In the genomic region with DNA sequence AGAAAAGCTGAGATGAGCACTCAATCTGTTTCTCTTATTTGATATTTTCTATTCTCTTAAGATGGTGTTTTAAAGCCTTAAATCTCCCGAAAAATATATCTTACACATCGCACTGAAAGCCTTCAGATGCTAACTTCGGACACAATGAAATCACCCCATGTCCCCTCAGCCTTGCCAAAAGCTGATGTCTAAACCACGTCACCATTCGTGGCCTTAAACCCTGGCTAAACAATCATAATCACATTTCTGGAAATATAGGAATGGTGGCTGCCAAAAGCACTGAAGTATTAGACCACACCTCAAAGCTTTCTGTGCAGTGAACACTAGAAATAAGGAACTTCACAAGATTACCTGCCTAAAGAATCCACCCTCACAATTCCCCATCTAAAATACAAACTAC, we compare ENCODE assay signal across 28 cellular contexts.
"Had no signal": no experiment of that assay in that cellular context is flagged by ENCODE, and none has a peak within 500 bp of the region (broad histone marks: within the 10 kb centered on the region; RNA-seq: fewer than 3 reads in every experiment).

No MANE protein-coding gene starts in this region.

- H3K4me2 ChIP-seq: SK-N-SH had no signal

- H3K4me1 ChIP-seq: ascending aorta, SJCRH30 had no signal

- H3K4me3 ChIP-seq: ascending aorta, body of pancreas, Peyer's patch, SJCRH30 had no signal

- H3K9me2 ChIP-seq: SK-N-SH had no signal

- ATAC-seq: activated naive CD4-positive, alpha-beta T cell treated with anti-CD3 and anti-CD28 coated beads, Interleukin-2, amount 50 U/mL, for 72 hours; activated naive CD8-positive, alpha-beta T cell treated with anti-CD3 and anti-CD28 coated beads, Interleukin-2, amount 50 U/mL, for 24 hours; activated T-cell treated with anti-CD3 and anti-CD28 coated beads, Interleukin-2, amount 50 U/mL, for 4 hours; body of pancreas; WTC11 had no signal

- DNase-seq: activated CD4-positive, alpha-beta T cell treated with anti-CD3 and anti-CD28 coated beads for 1 hour; activated CD4-positive, alpha-beta T cell treated with anti-CD3 and anti-CD28 coated beads, Interleukin-2, amount 10 ng/mL, durations not matched to agents 24 days and 14 days; activated CD4-positive, alpha-beta T cell treated with anti-CD3 and anti-CD28 coated beads, Interleukin-2, amount 50 U/mL, for 48 hours; activated CD8-positive, alpha-beta memory T cell treated with anti-CD3 and anti-CD28 coated beads for 24 hours; activated effector memory CD4-positive, alpha-beta T cell treated with anti-CD3 and anti-CD28 coated beads, Interleukin-2, amount 50 U/mL, for 16 hours; activated naive CD4-positive, alpha-beta T cell treated with Interleukin-2 at 50 U/mL for 16 hours; activated naive CD8-positive, alpha-beta T cell treated with anti-CD3 and anti-CD28 coated beads, Interleukin-2, amount 50 U/mL, for 24 hours; activated T-cell treated with anti-CD3 and anti-CD28 coated beads, Interleukin-2, amount 50 U/mL, for 4 hours; amniotic stem cell; body of pancreas; KG1; NCI-H1105; NCI-H1436; NCI-H1694 treated with DMSO at 0.1 percent for 48 hours; NCI-H2029 treated with DMSO at 0.1 percent for 48 hours; NCI-H345; NCI-H510A treated with DMSO at 0.1 percent for 48 hours; NCI-H69; NK-92 treated with Interleukin-12 subunit alpha and Interleukin-12 subunit beta, amount 100 ng/mL, for 24 hours; OCI-M1; Peyer's patch; Right ventricle myocardium superior; SJCRH30; SK-N-SH had no signal

- H3K9ac ChIP-seq: SK-N-SH had no signal

- H3K36me3 ChIP-seq: ascending aorta, Peyer's patch, SJCRH30 had no signal

- H3K9me3 ChIP-seq: ascending aorta, body of pancreas, Peyer's patch, SJCRH30, SK-N-SH had no signal

- H3K27me3 ChIP-seq: ascending aorta, body of pancreas, Peyer's patch, SJCRH30 had no signal

- H3K27ac ChIP-seq: ascending aorta, body of pancreas, Peyer's patch, RWPE1, SJCRH30 had no signal
